In the genomic region with DNA sequence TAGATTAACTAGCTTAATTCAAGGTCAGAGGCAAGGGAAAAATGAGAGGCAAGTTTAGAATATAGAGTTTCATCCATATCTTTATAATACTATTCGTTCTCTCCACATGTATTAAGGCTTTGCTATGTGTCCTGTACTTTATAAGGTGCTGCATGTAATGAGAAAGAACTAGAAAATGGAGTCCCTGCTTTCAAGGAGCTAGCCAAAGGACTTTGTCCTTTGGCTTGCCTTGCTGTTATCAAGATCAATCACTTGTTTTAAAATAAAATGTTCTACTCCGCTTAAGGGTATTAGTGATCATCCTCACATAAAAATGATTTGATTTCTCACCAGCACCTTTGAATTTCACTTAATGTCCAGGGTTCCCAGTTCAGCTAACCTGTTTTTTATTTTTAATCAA, we compare ENCODE assay signal across 11 cellular contexts.
"Had no signal": no experiment of that assay in that cellular context is flagged by ENCODE, and none has a peak within 500 bp of the region (broad histone marks: within the 10 kb centered on the region; RNA-seq: fewer than 3 reads in every experiment).

No MANE protein-coding gene starts in this region.

- FAIRE-seq: H1, H54 had no signal

- H3K4me1 Mint-ChIP-seq: GM23338, H9 had no signal

- H3K9me3 ChIP-seq: HAP-1 had no signal

- H3K36me3 ChIP-seq: HAP-1 had no signal

- H3K9me3 Mint-ChIP-seq: GM23338, H9 had no signal

- H3K27ac ChIP-seq: GM23248 had no signal

- H3K27ac Mint-ChIP-seq: GM23338, H9, HFFc6 had no signal

- H3K4me2 ChIP-seq: GM23338 had no signal

- DNase-seq: GM23248, GOT3, H7, H9, HCEC 1CT, HFFc6 had no signal

- H3K4me3 Mint-ChIP-seq: GM23338, H9, HFFc6 had no signal

- H2AFZ ChIP-seq: GM23248, GM23338 had no signal

- ATAC-seq: GM23338, HCT116 had no signal

- H3K9ac ChIP-seq: GM23248 had no signal

- H3K4me3 ChIP-seq: GM23248, GM23338, HAP-1 had no signal

- H3K4me1 ChIP-seq: HAP-1 had no signal
